In the genomic region with DNA sequence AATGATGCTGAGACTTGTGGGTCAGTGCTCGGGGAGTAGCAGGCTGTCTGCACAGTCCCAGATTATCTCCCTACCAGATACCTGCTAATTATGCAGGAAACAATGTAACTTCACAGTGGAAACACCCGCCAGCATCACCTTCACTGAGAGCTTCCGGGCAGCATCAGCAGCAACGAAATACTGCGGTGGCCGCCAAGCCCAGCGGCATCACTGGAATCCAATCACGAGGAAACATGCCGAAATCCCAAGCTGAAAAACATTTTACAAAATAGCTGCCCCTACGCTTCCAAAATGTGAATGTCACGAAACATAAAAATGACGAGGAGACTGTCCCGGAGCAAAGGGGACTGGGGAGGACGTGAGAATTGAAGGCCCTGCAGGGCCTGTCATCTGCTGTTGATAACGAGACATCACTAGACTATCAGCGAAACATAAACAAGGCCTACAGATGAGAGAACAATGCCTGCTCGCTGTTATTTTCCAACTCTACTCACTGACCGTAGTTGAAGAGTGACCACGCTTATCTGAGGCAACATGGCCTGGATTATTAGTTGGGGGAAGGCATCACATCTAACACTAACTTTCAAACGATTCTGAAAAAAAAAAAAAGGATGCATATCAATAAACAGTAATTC, we compare ENCODE assay signal across 11 cellular contexts.
A peak's percentile ranks its signal among the peaks of the same experiment; 100 is the strongest.
DNase-seq lines count a peak whose midpoint lies in the region; ATAC-seq lines count a peak whose summit lies in the region.
"Had no signal": no experiment of that assay in that cellular context is flagged by ENCODE, and none has a peak within 500 bp of the region (broad histone marks: within the 10 kb centered on the region; RNA-seq: fewer than 3 reads in every experiment).

No MANE protein-coding gene starts in this region.

- peaks cover 67% of the 10 kb centered on the region for H3K4me1 Mint-ChIP-seq in activated CD8-positive, alpha-beta memory T cell treated with anti-CD3 and anti-CD28 coated beads, Interleukin-2, amount 10 ng/mL, durations not matched to agents 7 days and 5 days

- H3K9me3 Mint-ChIP-seq in activated CD8-positive, alpha-beta memory T cell treated with anti-CD3 and anti-CD28 coated beads, Interleukin-2, amount 10 ng/mL, durations not matched to agents 7 days and 5 days (ENCODE audit: low read depth) = peaks cover 2% of the 10 kb centered on the region

- H4K20me1 ChIP-seq in BLaER1 = peaks cover 10% of the 10 kb centered on the region

- H3K4me1 ChIP-seq in BLaER1 = peaks cover 49% of the 10 kb centered on the region

- no peak overlapping the region for H3K27ac Mint-ChIP-seq in activated CD8-positive, alpha-beta memory T cell treated with anti-CD3 and anti-CD28 coated beads, Interleukin-2, amount 10 ng/mL, durations not matched to agents 7 days and 5 days

- H3K4me3 ChIP-seq in BLaER1 = no peak overlapping the region

- H3K4me2 ChIP-seq in BLaER1 = peak overlapping the region; percentile 64

- H3K27me3 ChIP-seq in BLaER1 = no peaks in the 10 kb centered on the region

- CTCF ChIA-PET in activated CD8-positive, alpha-beta memory T cell treated with anti-CD3 and anti-CD28 coated beads, Interleukin-2, amount 10 ng/mL, durations not matched to agents 7 days and 5 days (lab: Charles Lee) = interaction anchor here (1.5 to 1.6 kb wide), 2 partner anchors 14 to 43 kb away, joined by 4 to 6 read pairs; no protein-coding TSS in a partner anchor

- H3K9me3 ChIP-seq in BLaER1 = peaks cover 50% of the 10 kb centered on the region

- H3K4me3 Mint-ChIP-seq in activated CD8-positive, alpha-beta memory T cell treated with anti-CD3 and anti-CD28 coated beads, Interleukin-2, amount 10 ng/mL, durations not matched to agents 7 days and 5 days = no peak overlapping the region

- no peaks in the 10 kb centered on the region for H3K27me3 Mint-ChIP-seq in activated CD8-positive, alpha-beta memory T cell treated with anti-CD3 and anti-CD28 coated beads, Interleukin-2, amount 10 ng/mL, durations not matched to agents 7 days and 5 days

- DNase-seq in activated CD8-positive, alpha-beta memory T cell treated with anti-CD3 and anti-CD28 coated beads, Interleukin-2, amount 10 ng/mL, durations not matched to agents 7 days and 5 days = peak; percentile 31
- DNase-seq in globus pallidus (ENCODE audit: low spot score) (peak; percentile 82), pons (ENCODE audit: low spot score) (peak; percentile 86), kidney glomerular epithelial cell (lab: John Stamatoyannopoulos, UW) (no peak), T-helper 9 cell (no peak), NCI-H446 (lab: John Stamatoyannopoulos, UW) (no peak), NCI-H524 (lab: John Stamatoyannopoulos, UW) (no peak)
- DNase-seq: activated gamma-delta T cell, C1 segment of cervical spinal cord, NCI-H1417 had no signal

- peaks cover 56% of the 10 kb centered on the region for H3K36me3 ChIP-seq in BLaER1

- no peak overlapping the region for H3K9ac ChIP-seq in BLaER1

- H3K27ac ChIP-seq in BLaER1 = peak overlapping the region; percentile 43; the same call in 1 of the 2 replicates

- ATAC-seq in activated CD8-positive, alpha-beta memory T cell treated with anti-CD3 and anti-CD28 coated beads, Interleukin-2, amount 10 ng/mL, durations not matched to agents 7 days and 5 days = no peak

- H3K36me3 Mint-ChIP-seq in activated CD8-positive, alpha-beta memory T cell treated with anti-CD3 and anti-CD28 coated beads, Interleukin-2, amount 10 ng/mL, durations not matched to agents 7 days and 5 days = peaks cover 23% of the 10 kb centered on the region

Comparison
In these comparisons a context has a peak if more than half of its experiments do, and no peak if none do; other contexts are left out.
1. DNase-seq: peak in activated CD8-positive, alpha-beta memory T cell treated with anti-CD3 and anti-CD28 coated beads, Interleukin-2, amount 10 ng/mL, durations not matched to agents 7 days and 5 days (single experiment), globus pallidus (single experiment) and pons (single experiment); none in kidney glomerular epithelial cell (single experiment), T-helper 9 cell (single experiment), NCI-H446 (0 of 2) and NCI-H524 (0 of 2).